Comparison of ENCODE assay signal across 8 cellular contexts in the genomic region with DNA sequence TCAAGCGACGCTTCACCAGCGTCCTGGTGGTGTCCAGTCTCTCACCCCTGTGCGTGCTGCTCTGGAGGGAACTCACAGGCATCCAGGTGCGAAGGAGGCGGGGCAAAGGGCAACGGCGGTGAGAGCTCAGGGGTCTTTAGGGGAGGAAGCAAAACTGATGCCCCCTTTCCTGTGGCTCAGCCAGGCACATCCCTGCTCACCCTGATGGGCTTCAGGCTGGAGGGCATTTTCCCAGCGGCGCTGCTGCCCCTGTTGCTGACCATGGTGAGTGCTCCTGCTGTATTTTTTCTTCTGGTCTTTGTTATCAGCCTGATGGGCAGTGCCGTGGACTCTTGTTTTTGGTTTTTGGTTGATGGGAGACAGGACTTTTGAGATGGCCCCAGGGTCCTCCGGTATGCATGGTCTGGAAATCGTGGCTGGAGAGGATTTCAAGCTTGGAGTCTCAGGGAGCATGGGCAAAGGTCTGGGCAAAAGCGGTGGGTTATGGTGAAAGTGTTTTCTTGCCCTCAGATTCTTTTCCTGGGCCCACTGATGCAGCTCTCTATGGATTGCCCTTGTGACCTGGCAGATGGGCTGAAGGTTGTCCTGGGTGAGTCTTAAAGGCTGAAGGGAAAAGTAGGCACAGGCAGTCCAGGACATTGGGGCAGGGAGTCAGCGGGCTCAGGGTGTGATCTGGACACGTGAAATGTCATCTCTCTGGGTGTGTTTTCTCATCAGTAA. TPM values are rescaled to one million over a fixed set of nuclear protein-coding genes. Genes with fewer than 3 reads are reported as not detected.
DNase-seq lines count a peak whose midpoint lies in the region.

No MANE protein-coding gene starts in this region.

- H3K27ac ChIP-seq in iPS-20b (ENCODE audit: low read length) = peak overlapping the region; percentile 71
- H3K27ac ChIP-seq in subcutaneous abdominal adipose tissue (ENCODE audit: low read depth, low read length) = peak overlapping the region; percentile 79

- DNase-seq in activated CD4-positive, alpha-beta T cell treated with anti-CD3 and anti-CD28 coated beads for 1 hour = peak; percentile 5
- no peak for DNase-seq in activated CD4-positive, alpha-beta T cell treated with anti-CD3 and anti-CD28 coated beads for 4 hours
- DNase-seq in activated T-helper 1 cell treated with anti-CD3 and anti-CD28 coated beads, Interleukin-12 subunit alpha, Interleukin-12 subunit beta, Interleukin-2, Interleukin-4 antibody, amounts not matched to agents 30 ng/mL and 10 ng/mL and 1 ng/mL, durations not matched to agents 14 hours and 24 hours and 36 hours (ENCODE audit: low spot score) = no peak
- DNase-seq in globus pallidus (ENCODE audit: low spot score) (no peak), NCI-H510A treated with DMSO at 0.1 percent for 48 hours (lab: John Stamatoyannopoulos, UW) (no peak), anterior cingulate cortex (lab: John Stamatoyannopoulos, UW) (no peak)

- H3K36me3 Mint-ChIP-seq in activated T-helper 1 cell treated with anti-CD3 and anti-CD28 coated beads, Interleukin-12 subunit alpha, Interleukin-12 subunit beta, Interleukin-2, Interleukin-4 antibody, amounts not matched to agents 30 ng/mL and 10 ng/mL and 1 ng/mL, durations not matched to agents 14 hours and 24 hours and 36 hours (ENCODE audit: low read depth) = peaks cover 21% of the 10 kb centered on the region

- intact Hi-C loops in activated T-helper 1 cell treated with anti-CD3 and anti-CD28 coated beads, Interleukin-12 subunit alpha, Interleukin-12 subunit beta, Interleukin-2, Interleukin-4 antibody, amounts not matched to agents 30 ng/mL and 10 ng/mL and 1 ng/mL, durations not matched to agents 14 hours and 24 hours and 36 hours (cut with micrococcal nuclease) = loop anchor here (1.0 to 10.0 kb wide), 11 partner anchors 12 to 495 kb away; a partner anchor contains a TSS

- H3K9ac ChIP-seq in iPS-20b (ENCODE audit: low read depth, low read length) (peak overlapping the region; percentile 94), subcutaneous abdominal adipose tissue (ENCODE audit: low read length in 5 of 5) (peak overlapping the region; percentile 8 to 96 (median 94))

- peak overlapping the region; percentile 96 for H3K27ac Mint-ChIP-seq in activated T-helper 1 cell treated with anti-CD3 and anti-CD28 coated beads, Interleukin-12 subunit alpha, Interleukin-12 subunit beta, Interleukin-2, Interleukin-4 antibody, amounts not matched to agents 30 ng/mL and 10 ng/mL and 1 ng/mL, durations not matched to agents 14 hours and 24 hours and 36 hours

- H3K9me3 Mint-ChIP-seq in activated T-helper 1 cell treated with anti-CD3 and anti-CD28 coated beads, Interleukin-12 subunit alpha, Interleukin-12 subunit beta, Interleukin-2, Interleukin-4 antibody, amounts not matched to agents 30 ng/mL and 10 ng/mL and 1 ng/mL, durations not matched to agents 14 hours and 24 hours and 36 hours = no peaks in the 10 kb centered on the region

- peak overlapping the region; percentile 90 for H3K4me3 Mint-ChIP-seq in activated T-helper 1 cell treated with anti-CD3 and anti-CD28 coated beads, Interleukin-12 subunit alpha, Interleukin-12 subunit beta, Interleukin-2, Interleukin-4 antibody, amounts not matched to agents 30 ng/mL and 10 ng/mL and 1 ng/mL, durations not matched to agents 14 hours and 24 hours and 36 hours

- no peaks in the 10 kb centered on the region for H3K27me3 ChIP-seq in iPS-20b (ENCODE audit: insufficient read depth, low read length)
- no peaks in the 10 kb centered on the region for H3K27me3 ChIP-seq in subcutaneous abdominal adipose tissue (ENCODE audit: control insufficient read depth in 5 of 5, insufficient read depth in 4 of 5, low read length in 5 of 5)

- no peaks in the 10 kb centered on the region for H3K9me3 ChIP-seq in iPS-20b (ENCODE audit: insufficient read depth, low read depth, low read length)
- no peaks in the 10 kb centered on the region for H3K9me3 ChIP-seq in subcutaneous abdominal adipose tissue (ENCODE audit: control insufficient read depth in 5 of 5, low read length in 5 of 5)

- H3K27me3 Mint-ChIP-seq in activated T-helper 1 cell treated with anti-CD3 and anti-CD28 coated beads, Interleukin-12 subunit alpha, Interleukin-12 subunit beta, Interleukin-2, Interleukin-4 antibody, amounts not matched to agents 30 ng/mL and 10 ng/mL and 1 ng/mL, durations not matched to agents 14 hours and 24 hours and 36 hours (ENCODE audit: insufficient read depth) = no peaks in the 10 kb centered on the region

- H3K4me1 ChIP-seq in iPS-20b (ENCODE audit: insufficient read depth, low read length) (peaks cover 9% of the 10 kb centered on the region; the same call in 1 of the 2 replicates), subcutaneous abdominal adipose tissue (ENCODE audit: control insufficient read depth in 5 of 5, insufficient read depth in 5 of 5, low read length in 5 of 5) (peaks cover 11 to 36% (median 35%) of the 10 kb centered on the region in 5 donors)

- H3K4me3 ChIP-seq in iPS-20b (ENCODE audit: low read length) (peak overlapping the region; percentile 97), subcutaneous abdominal adipose tissue (ENCODE audit: low read depth in 1 of 5, low read length in 5 of 5) (peak overlapping the region; percentile 91 to 98 (median 95))

- H3K4me1 Mint-ChIP-seq in activated T-helper 1 cell treated with anti-CD3 and anti-CD28 coated beads, Interleukin-12 subunit alpha, Interleukin-12 subunit beta, Interleukin-2, Interleukin-4 antibody, amounts not matched to agents 30 ng/mL and 10 ng/mL and 1 ng/mL, durations not matched to agents 14 hours and 24 hours and 36 hours (ENCODE audit: low read depth) = peaks cover 32% of the 10 kb centered on the region

- H3K36me3 ChIP-seq in iPS-20b (ENCODE audit: insufficient read depth, low read depth, low read length) = peaks cover 46% of the 10 kb centered on the region
- peaks cover 0 to 51% (median 38%) of the 10 kb centered on the region in 5 donors for H3K36me3 ChIP-seq in subcutaneous abdominal adipose tissue (ENCODE audit: control insufficient read depth in 5 of 5, insufficient read depth in 5 of 5, low read length in 5 of 5)

RNA-seq across cellular contexts. Expression of a gene that starts 0.7 kb away (rescaled TPM):
- 30.9 and 34.4 TPM in 2 replicates for total RNA-seq in activated T-helper 1 cell treated with anti-CD3 and anti-CD28 coated beads, Interleukin-12 subunit alpha, Interleukin-12 subunit beta, Interleukin-2, Interleukin-4 antibody, amounts not matched to agents 30 ng/mL and 10 ng/mL and 1 ng/mL, durations not matched to agents 14 hours and 24 hours and 36 hours

RNA-seq across cellular contexts. Expression of a gene that starts 12.9 kb away (rescaled TPM):
- total RNA-seq in activated T-helper 1 cell treated with anti-CD3 and anti-CD28 coated beads, Interleukin-12 subunit alpha, Interleukin-12 subunit beta, Interleukin-2, Interleukin-4 antibody, amounts not matched to agents 30 ng/mL and 10 ng/mL and 1 ng/mL, durations not matched to agents 14 hours and 24 hours and 36 hours = 48.4 and 49.6 TPM in 2 replicates
